ENCODE assay signal across 26 cellular contexts in the genomic region with DNA sequence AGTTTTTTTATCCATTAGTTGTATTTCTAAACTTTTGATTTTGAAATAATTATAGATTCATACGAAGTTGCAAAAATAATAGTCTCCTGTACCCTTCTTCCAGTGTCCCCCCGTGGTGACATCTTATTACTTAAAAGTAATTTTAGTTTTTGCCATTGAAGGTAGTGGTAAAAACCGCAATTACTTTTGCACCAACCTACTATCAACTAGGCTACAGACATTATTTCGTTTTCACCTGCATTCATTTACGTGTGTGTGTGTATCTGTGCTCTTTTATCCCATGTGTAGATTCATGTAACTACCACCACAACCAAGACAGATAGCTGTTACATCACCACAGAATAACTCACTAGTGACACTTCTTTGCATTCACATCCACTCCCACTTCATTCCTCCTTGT.
"Had no signal": no experiment of that assay in that cellular context is flagged by ENCODE, and none has a peak within 500 bp of the region (broad histone marks: within the 10 kb centered on the region; RNA-seq: fewer than 3 reads in every experiment).

No MANE protein-coding gene starts in this region.

- ATAC-seq: effector memory CD8-positive, alpha-beta T cell; esophagus mucosa; gastrocnemius medialis; heart right ventricle; left cardiac atrium; left lung; left ventricle myocardium superior; lower lobe of right lung; mucosa of descending colon had no signal

- H3K4me3 ChIP-seq: colonic mucosa, esophagus squamous epithelium, gastrocnemius medialis, heart right ventricle, left lung, lower lobe of right lung, mucosa of descending colon had no signal

- H3K9me3 ChIP-seq: colonic mucosa, esophagus squamous epithelium, gastrocnemius medialis, heart right ventricle, left lung, lower lobe of right lung, mucosa of descending colon had no signal

- H3K27me3 ChIP-seq: colonic mucosa, esophagus squamous epithelium, gastrocnemius medialis, heart right ventricle, left lung had no signal

- FAIRE-seq: endometrium, islet of Langerhans, keratinocyte had no signal

- H3K36me3 ChIP-seq: colonic mucosa, esophagus squamous epithelium, gastrocnemius medialis, heart right ventricle, left lung, lower lobe of right lung had no signal

- DNase-seq: colonic mucosa; cortex of kidney; effector CD8-positive, alpha-beta T cell; effector memory CD8-positive, alpha-beta T cell; endodermal cell; erythroblast; esophagus squamous epithelium; foreskin fibroblast; foreskin melanocyte; gastrocnemius medialis; glutamatergic neuron; head of caudate nucleus; heart right ventricle; hippocampal formation; left cardiac atrium; left lung; left ventricle myocardium superior; lower lobe of right lung; mesenchymal stem cell; mucosa of descending colon; naive B cell had no signal

- H3K27ac ChIP-seq: colonic mucosa, epithelial cell of prostate, esophagus squamous epithelium, gastrocnemius medialis, heart right ventricle, left lung, lower lobe of right lung had no signal
